In the genomic region with DNA sequence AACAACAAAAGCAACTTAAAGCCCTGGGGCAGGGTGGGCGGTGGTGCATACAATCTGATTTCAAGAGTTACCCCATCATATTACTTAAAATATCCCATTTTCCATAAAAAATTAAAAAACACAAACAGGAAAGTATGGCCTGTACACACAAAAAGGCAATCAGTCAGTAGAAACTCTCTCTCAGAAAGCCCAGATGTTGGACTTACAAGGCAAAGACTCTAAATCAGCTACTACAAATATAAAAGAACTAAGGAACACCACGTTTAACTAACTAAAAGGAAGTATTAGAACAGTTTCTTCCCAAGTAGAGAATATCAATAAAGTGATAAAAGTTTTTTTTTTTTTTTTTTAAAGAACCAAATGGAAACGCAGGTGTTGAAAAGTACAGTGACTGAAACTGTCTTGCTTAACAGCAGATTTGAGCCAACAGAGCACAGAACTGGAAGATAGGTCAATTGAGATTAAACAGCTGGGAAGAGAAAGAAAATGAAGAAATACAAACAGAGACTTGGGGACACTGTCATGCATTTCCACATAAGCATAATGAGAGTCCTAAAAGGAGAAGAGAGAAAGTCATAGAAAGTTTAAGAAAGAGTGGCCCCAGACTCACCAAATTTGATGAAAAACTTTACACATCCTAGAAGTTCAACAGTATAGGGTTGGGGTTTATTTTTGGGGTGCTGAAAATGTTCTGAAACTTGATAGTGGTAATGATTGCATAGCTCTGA, we compare ENCODE assay signal across 17 cellular contexts. TPM values are rescaled to one million over a fixed set of nuclear protein-coding genes. Genes with fewer than 3 reads are reported as not detected.
A peak's percentile ranks its signal among the peaks of the same experiment; 100 is the strongest.
DNase-seq lines count a peak whose midpoint lies in the region; ATAC-seq, FAIRE-seq and TF ChIP-seq lines count a peak whose summit lies in the region.
"Had no signal": no experiment of that assay in that cellular context is flagged by ENCODE, and none has a peak within 500 bp of the region (broad histone marks: within the 10 kb centered on the region; RNA-seq: fewer than 3 reads in every experiment).

No MANE protein-coding gene starts in this region.

- ATAC-seq in HG03025 (IDR thresholded peaks at IDR 0.05; ENCODE audit: low FRiP score, unreplicated experiment) (peak; percentile 49), esophagus mucosa (no peak), GM21528 (IDR thresholded peaks at IDR 0.05; ENCODE audit: low FRiP score, unreplicated experiment) (no peak)
- ATAC-seq: activated CD4-positive, alpha-beta T cell treated with anti-CD3 and anti-CD28 coated beads for 36 hours had no signal

- H3K4me3 ChIP-seq in fibroblast of mammary gland (ENCODE audit: control insufficient read depth, low read depth, low read length) (no peak overlapping the region), colonic mucosa (no peak overlapping the region)
- H3K4me3 ChIP-seq: breast epithelium, SJSA1 had no signal

- H3K27ac ChIP-seq in colonic mucosa, result no peak overlapping the region
- H3K27ac ChIP-seq: SJSA1 had no signal

- no peaks in the 10 kb centered on the region for H3K9me3 ChIP-seq in colonic mucosa
- H3K9me3 ChIP-seq: breast epithelium, SJSA1 had no signal

- no peaks in the 10 kb centered on the region for H3K36me3 ChIP-seq in colonic mucosa
- H3K36me3 ChIP-seq: breast epithelium had no signal

- no peaks in the 10 kb centered on the region for H3K4me1 ChIP-seq in colonic mucosa
- H3K4me1 ChIP-seq: breast epithelium, SJSA1 had no signal

- no peak for DNase-seq in GM18507 (ENCODE audit: extremely low spot score, insufficient read length, low read depth)
- DNase-seq in fibroblast of mammary gland (ENCODE audit: low read depth), result peak; percentile 23
- DNase-seq in nephron progenitor cell, result no peak
- no peak for DNase-seq in stimulated activated CD4-positive, alpha-beta T cell treated with anti-CD3 and anti-CD28 coated beads, Interleukin-2, amount 100 ng/mL, for 24 hours
- DNase-seq in colonic mucosa, result no peak
- DNase-seq: activated CD4-positive, alpha-beta T cell treated with anti-CD3 and anti-CD28 coated beads for 36 hours; activated CD8-positive, alpha-beta memory T cell treated with anti-CD3 and anti-CD28 coated beads, Interleukin-2, amount 50 U/mL, for 48 hours; activated naive CD4-positive, alpha-beta T cell treated with Interleukin-2 at 50 U/mL for 16 hours; NCI-H187 treated with DMSO at 0.1 percent for 48 hours; NCI-H446; stimulated activated naive CD4-positive, alpha-beta T cell had no signal

- no peaks in the 10 kb centered on the region for H3K27me3 ChIP-seq in colonic mucosa
- H3K27me3 ChIP-seq: breast epithelium, SJSA1 had no signal

- H3K4me1 Mint-ChIP-seq in nephron progenitor cell, result peaks cover 60% of the 10 kb centered on the region

- no peaks in the 10 kb centered on the region for H3K27me3 Mint-ChIP-seq in nephron progenitor cell (ENCODE audit: low read depth, poor library complexity)
- H3K27me3 Mint-ChIP-seq: activated CD4-positive, alpha-beta T cell treated with anti-CD3 and anti-CD28 coated beads for 36 hours; type B pancreatic cell had no signal

- TF ChIP-seq CTCF in fibroblast of mammary gland (conservative IDR thresholded peaks at IDR 0.05; ENCODE audit: control insufficient read depth, insufficient read depth, low read depth, low read length), result no peak
- no peak for TF ChIP-seq CTCF in nephron progenitor cell (IDR thresholded peaks at IDR 0.05)
- TF ChIP-seq CTCF in colonic mucosa (IDR thresholded peaks at IDR 0.05), result no peak

- no peak overlapping the region for H3K9ac ChIP-seq in colonic mucosa (ENCODE audit: low read depth in 2 of 2, low read length in 2 of 2)

- peaks cover 64% of the 10 kb centered on the region for H3K36me3 Mint-ChIP-seq in nephron progenitor cell (ENCODE audit: low read depth)

- H3K27ac Mint-ChIP-seq in nephron progenitor cell, result peak overlapping the region; percentile 92
- H3K27ac Mint-ChIP-seq: activated CD4-positive, alpha-beta T cell treated with anti-CD3 and anti-CD28 coated beads for 36 hours had no signal

- H3K4me3 Mint-ChIP-seq in nephron progenitor cell, result no peak overlapping the region
- H3K4me3 Mint-ChIP-seq: activated CD4-positive, alpha-beta T cell treated with anti-CD3 and anti-CD28 coated beads for 36 hours; type B pancreatic cell had no signal

- peak; percentile 57 for FAIRE-seq in GM18507 (lab: Jason Lieb, UNC)

- H3K9me3 Mint-ChIP-seq in nephron progenitor cell, result peaks cover 13% of the 10 kb centered on the region

- intact Hi-C loops in colonic mucosa (cut with DNase I), result no loop called here

RNA-seq across cellular contexts. Expression of a gene that starts 8.6 kb away (rescaled TPM):
- total RNA-seq in esophagus mucosa (47.9 TPM), colonic mucosa (10 to 100 TPM; 24.4 to 79.6 TPM)
